ENCODE assay signal across 17 cellular contexts in the genomic region with DNA sequence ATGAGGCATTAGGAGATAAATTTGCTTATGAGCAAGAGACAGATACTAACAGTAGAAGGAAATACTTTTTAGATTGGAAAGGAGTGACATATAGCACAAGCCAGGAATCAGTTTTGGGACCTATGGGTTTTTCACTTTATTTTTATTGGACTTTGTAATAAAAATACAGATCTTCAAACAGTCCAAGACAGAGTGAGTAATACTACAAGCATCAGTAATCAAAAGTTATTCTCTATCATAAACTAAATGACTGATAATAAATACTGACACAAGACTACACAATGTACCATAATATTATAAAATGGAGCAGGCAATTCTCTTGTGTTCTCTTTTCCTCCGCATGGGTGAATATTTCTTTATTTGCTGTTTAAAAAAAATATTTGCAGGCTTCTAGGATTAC.
"Had no signal": no experiment of that assay in that cellular context is flagged by ENCODE, and none has a peak within 500 bp of the region (broad histone marks: within the 10 kb centered on the region; RNA-seq: fewer than 3 reads in every experiment).

No MANE protein-coding gene starts in this region.

- H3K27me3 ChIP-seq: brain microvascular endothelial cell, cardiac muscle cell, SJSA1 had no signal

- ATAC-seq: activated CD8-positive, alpha-beta T cell treated with anti-CD3 and anti-CD28 coated beads, Interleukin-2, amount 10 ng/mL, durations not matched to agents 7 days and 5 days had no signal

- H3K36me3 ChIP-seq: brain microvascular endothelial cell, cardiac muscle cell, SJSA1 had no signal

- DNase-seq: activated CD4-positive, alpha-beta T cell treated with anti-CD3 and anti-CD28 coated beads for 48 hours; activated CD4-positive, alpha-beta T cell treated with anti-CD3 and anti-CD28 coated beads, Interleukin-2, amount 50 U/mL, for 4 hours; activated CD4-positive, CD25-positive, alpha-beta regulatory T cell treated with anti-CD3 and anti-CD28 coated beads, Interleukin-2, amount 50 U/mL, for 72 hours; activated CD8-positive, alpha-beta memory T cell treated with anti-CD3 and anti-CD28 coated beads, Interleukin-2, amount 50 U/mL, for 48 hours; activated CD8-positive, alpha-beta T cell treated with anti-CD3 and anti-CD28 coated beads, Interleukin-2, amount 10 ng/mL, durations not matched to agents 7 days and 5 days; activated effector memory CD4-positive, alpha-beta T cell treated with Interleukin-2 at 50 U/mL for 16 hours; activated naive CD4-positive, alpha-beta T cell; activated T-cell treated with anti-CD3 and anti-CD28 coated beads, Interleukin-2, amount 50 U/mL, for 1 hour; NCI-H1436 treated with DMSO at 0.1 percent for 48 hours; NCI-H187 treated with DMSO at 0.1 percent for 48 hours; NCI-H510A; NK-92 treated with Interleukin-12 subunit alpha and Interleukin-12 subunit beta, amount 100 ng/mL, for 24 hours; SHP77 had no signal

- H3K9me3 ChIP-seq: SJSA1 had no signal

- H3K4me1 ChIP-seq: SJSA1 had no signal

- H3K27ac ChIP-seq: brain microvascular endothelial cell, cardiac muscle cell, SJSA1 had no signal

- H3K4me3 ChIP-seq: cardiac muscle cell, K562, SJSA1 had no signal
